Comparison of ENCODE assay signal across 1 cellular context in genomic region chr6:91534614-91535013, GRCh38.
TF ChIP-seq lines count a peak whose summit lies in the region.

No MANE protein-coding gene starts in this region.

TF ChIP-seq in endothelial cell of umbilical vein, 7 proteins besides CTCF, POLR2A, EP300 and RAD21:
- TF ChIP-seq FOS (IDR thresholded peaks at IDR 0.05; ENCODE audit: borderline replicate concordance, insufficient read depth, low read length): no peak
- no peak for TF ChIP-seq POLR2AphosphoS5 (IDR thresholded peaks at IDR 0.05; ENCODE audit: insufficient read depth, low read depth, low read length)
- TF ChIP-seq MYC (IDR thresholded peaks at IDR 0.05; ENCODE audit: low read depth, low read length): no peak
- no peak for TF ChIP-seq GATA2 (IDR thresholded peaks at IDR 0.05; ENCODE audit: insufficient read depth, insufficient read length, low read depth, low read length)
- TF ChIP-seq JUN (IDR thresholded peaks at IDR 0.05; ENCODE audit: borderline replicate concordance, insufficient read depth, insufficient read length, low read depth): no peak
TF ChIP-seq in endothelial cell of umbilical vein: peak in this region for 0.
